In the genomic region with DNA sequence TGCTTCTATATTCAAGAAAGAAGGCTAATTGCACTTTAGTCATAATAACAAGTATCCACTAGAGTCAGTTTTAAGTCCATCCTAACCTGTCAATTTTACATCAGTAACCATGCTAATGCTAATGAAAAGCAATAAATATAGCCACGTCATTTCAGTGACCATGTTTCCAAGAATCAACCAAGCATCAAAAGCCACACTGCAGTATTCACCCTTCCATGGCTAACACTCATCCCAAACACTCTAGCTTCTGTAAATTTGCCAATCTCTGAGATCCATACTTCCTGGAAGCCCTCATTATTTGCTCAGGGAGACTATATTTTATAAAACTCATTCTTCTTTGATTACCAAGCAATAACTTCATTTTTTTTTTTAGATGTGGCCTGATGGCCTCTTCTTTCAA, we compare ENCODE assay signal across 18 cellular contexts.
"Had no signal": no experiment of that assay in that cellular context is flagged by ENCODE, and none has a peak within 500 bp of the region (broad histone marks: within the 10 kb centered on the region; RNA-seq: fewer than 3 reads in every experiment).

No MANE protein-coding gene starts in this region.

- H3K9me3 ChIP-seq: breast epithelium, gastrocnemius medialis, heart right ventricle, thoracic aorta, upper lobe of right lung had no signal

- H3K27ac Mint-ChIP-seq: dendritic cell treated with granulocyte-macrophage colony-stimulating factor and Interleukin-4, amounts not matched to agents 40 ng/mL and 50 ng/mL, for 4 days; stimulated activated effector memory CD8-positive, alpha-beta T cell treated with anti-CD3 and anti-CD28 coated beads, Interleukin-12 subunit alpha, Interleukin-12 subunit beta, amount 100 ng/mL, for 72 hours had no signal

- H3K4me1 Mint-ChIP-seq: stimulated activated effector memory CD8-positive, alpha-beta T cell treated with anti-CD3 and anti-CD28 coated beads, Interleukin-12 subunit alpha, Interleukin-12 subunit beta, amount 100 ng/mL, for 72 hours had no signal

- H3K36me3 ChIP-seq: breast epithelium, gastrocnemius medialis, heart right ventricle, thoracic aorta, upper lobe of right lung had no signal

- DNase-seq: activated CD4-positive, alpha-beta T cell treated with anti-CD3 and anti-CD28 coated beads, Interleukin-2, amount 50 U/mL, for 1 hour; activated naive CD4-positive, alpha-beta T cell; anterior cingulate cortex; cerebellar nuclear complex; effector memory CD4-positive, alpha-beta T cell; gastrocnemius medialis; heart right ventricle; mammary epithelial cell; naive B cell; stimulated activated CD4-positive, alpha-beta T cell treated with anti-CD3 and anti-CD28 coated beads, Interleukin-12 subunit alpha, Interleukin-12 subunit beta, amount 100 ng/mL, for 4 hours; T-helper 9 cell; upper lobe of right lung had no signal

- H3K4me3 ChIP-seq: breast epithelium, gastrocnemius medialis, heart right ventricle, thoracic aorta, upper lobe of right lung had no signal

- H3K27ac ChIP-seq: breast epithelium, epithelial cell of prostate, gastrocnemius medialis, heart right ventricle, parathyroid adenoma, thoracic aorta, upper lobe of right lung had no signal

- H3K79me2 ChIP-seq: parathyroid adenoma had no signal

- H3K4me1 ChIP-seq: breast epithelium, gastrocnemius medialis, heart right ventricle, parathyroid adenoma, upper lobe of right lung had no signal

- H3K4me3 Mint-ChIP-seq: dendritic cell treated with granulocyte-macrophage colony-stimulating factor and Interleukin-4, amounts not matched to agents 40 ng/mL and 50 ng/mL, for 4 days; naive B cell; stimulated activated effector memory CD8-positive, alpha-beta T cell treated with anti-CD3 and anti-CD28 coated beads, Interleukin-12 subunit alpha, Interleukin-12 subunit beta, amount 100 ng/mL, for 72 hours had no signal

- H3K36me3 Mint-ChIP-seq: stimulated activated effector memory CD8-positive, alpha-beta T cell treated with anti-CD3 and anti-CD28 coated beads, Interleukin-12 subunit alpha, Interleukin-12 subunit beta, amount 100 ng/mL, for 72 hours had no signal

- H2AFZ ChIP-seq: parathyroid adenoma had no signal

- H3K27me3 Mint-ChIP-seq: dendritic cell treated with granulocyte-macrophage colony-stimulating factor and Interleukin-4, amounts not matched to agents 40 ng/mL and 50 ng/mL, for 4 days; naive B cell had no signal
